ENCODE assay signal across 16 cellular contexts in the genomic region with DNA sequence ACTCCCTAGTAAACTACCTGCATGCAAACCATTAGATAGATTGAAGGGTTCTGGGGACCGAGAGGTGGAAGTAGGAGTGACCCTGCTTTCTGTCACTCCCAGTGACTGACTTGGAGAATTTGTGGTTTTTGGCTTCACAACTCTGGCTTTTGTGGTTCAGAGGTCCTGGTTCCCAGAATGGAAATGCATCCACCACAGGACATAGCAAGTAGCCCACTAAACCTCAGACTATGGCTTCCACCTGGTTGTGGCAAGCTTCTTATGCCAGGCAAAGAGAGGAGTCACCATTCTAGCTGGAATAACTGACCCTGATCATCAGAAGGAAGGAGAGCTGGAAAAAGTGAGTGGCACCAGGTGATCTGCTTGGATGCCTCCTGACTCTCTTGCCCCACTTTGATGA.
"Had no signal": no experiment of that assay in that cellular context is flagged by ENCODE, and none has a peak within 500 bp of the region (broad histone marks: within the 10 kb centered on the region; RNA-seq: fewer than 3 reads in every experiment).

No MANE protein-coding gene starts in this region.

- H3K4me1 ChIP-seq: breast epithelium had no signal

- FAIRE-seq: colon had no signal

- H3K27me3 ChIP-seq: breast epithelium, gastroesophageal sphincter, heart left ventricle, tibial artery had no signal

- H3K36me3 ChIP-seq: breast epithelium, esophagus squamous epithelium, gastroesophageal sphincter, heart left ventricle, lower lobe of right lung, tibial artery had no signal

- H3K9me3 ChIP-seq: breast epithelium, esophagus squamous epithelium, gastroesophageal sphincter, lower lobe of right lung, tibial artery had no signal

- H3K4me3 ChIP-seq: breast epithelium, esophagus squamous epithelium, gastroesophageal sphincter, heart left ventricle, lower lobe of right lung, tibial artery had no signal

- DNase-seq: activated CD4-positive, alpha-beta T cell treated with anti-CD3 and anti-CD28 coated beads for 48 hours; activated CD8-positive, alpha-beta T cell treated with anti-CD3 and anti-CD28 coated beads for 36 hours; activated gamma-delta T cell; activated naive CD4-positive, alpha-beta T cell treated with anti-CD3 and anti-CD28 coated beads, Interleukin-2, amount 50 U/mL, for 16 hours; aorta; esophagus squamous epithelium; heart left ventricle; islet precursor cell; lower lobe of right lung; naive thymus-derived CD8-positive, alpha-beta T cell; stimulated activated CD4-positive, alpha-beta T cell treated with anti-CD3 and anti-CD28 coated beads, Interleukin-4, amount 100 ng/mL, for 4 hours; T1000; tibial artery had no signal

- H3K27ac ChIP-seq: breast epithelium, esophagus squamous epithelium, gastroesophageal sphincter, heart left ventricle, lower lobe of right lung, tibial artery had no signal
